Comparison of ENCODE assay signal across 8 cellular contexts in the genomic region with DNA sequence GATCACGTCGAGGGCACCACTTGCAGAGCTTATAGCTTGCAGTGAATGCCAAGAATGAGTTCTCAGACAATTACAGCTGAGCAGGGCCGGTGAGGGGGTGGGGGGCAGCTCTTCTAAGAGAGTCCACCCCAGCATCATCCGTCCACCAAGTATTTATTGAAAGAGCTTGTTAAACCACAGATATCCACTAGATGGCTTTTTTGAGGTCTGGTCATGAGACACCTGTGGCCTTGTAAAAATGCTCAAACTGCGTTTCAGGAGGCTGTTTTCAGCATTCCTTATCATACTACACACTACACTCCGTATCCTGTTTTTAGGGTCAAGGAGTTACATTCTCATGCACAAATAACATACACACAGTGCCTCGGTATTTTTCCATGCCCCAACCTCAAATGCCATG. TPM values are rescaled to one million over a fixed set of nuclear protein-coding genes. Genes with fewer than 3 reads are reported as not detected.
DNase-seq lines count a peak whose midpoint lies in the region; ATAC-seq and TF ChIP-seq lines count a peak whose summit lies in the region.

No MANE protein-coding gene starts in this region.

- no peaks in the 10 kb centered on the region; the same call in 1 of the 2 replicates for H3F3A ChIP-seq in OCI-LY1 (ENCODE audit: insufficient read depth, low read length)

- H3K36me3 ChIP-seq in OCI-LY1 (ENCODE audit: insufficient read depth, low read length) (peaks cover 64% of the 10 kb centered on the region), upper lobe of right lung (peaks cover 33% of the 10 kb centered on the region)

- CTCF ChIA-PET in CD4-positive, alpha-beta T cell (lab: Charles Lee) = no interaction called here

- H3K36me3 Mint-ChIP-seq in CD4-positive, alpha-beta T cell (ENCODE audit: low read depth) = peaks cover 95% of the 10 kb centered on the region

- no peaks in the 10 kb centered on the region for H3K9me2 ChIP-seq in OCI-LY1 (ENCODE audit: low read depth, low read length)

- peak; percentile 54 for ATAC-seq in Right ventricle myocardium superior (ENCODE audit: poor library complexity)
- no peak for ATAC-seq in upper lobe of right lung
- ATAC-seq in GM19328 (IDR thresholded peaks at IDR 0.05; ENCODE audit: unreplicated experiment) = no peak
- no peak for ATAC-seq in CD4-positive, alpha-beta T cell (ENCODE audit: poor library complexity)

- H3K9ac ChIP-seq in OCI-LY1 (ENCODE audit: low read length) = no peak overlapping the region

- no peak overlapping the region for H2AFZ ChIP-seq in OCI-LY1 (ENCODE audit: low read length)

- H3K4me3 Mint-ChIP-seq in CD4-positive, alpha-beta T cell = no peak overlapping the region

- H3K4me3 ChIP-seq in OCI-LY1 (ENCODE audit: low read depth, low read length, poor library complexity, severe bottlenecking) (no peak overlapping the region), fibroblast of villous mesenchyme (ENCODE audit: low read depth, low read length) (no peak overlapping the region), upper lobe of right lung (no peak overlapping the region)

- POLR2A ChIA-PET in CD4-positive, alpha-beta T cell (lab: Charles Lee) = no interaction called here

- no peak for DNase-seq in Right ventricle myocardium superior
- no peak for DNase-seq in cardiac septum (ENCODE audit: low spot score)
- DNase-seq in fibroblast of villous mesenchyme (ENCODE audit: low read depth) = peak; percentile 62
- no peak for DNase-seq in upper lobe of right lung
- no peak for DNase-seq in activated gamma-delta T cell (lab: John Stamatoyannopoulos, UW)
- no peak for DNase-seq in CD4-positive, alpha-beta T cell

- H3K9me3 ChIP-seq in OCI-LY1 (ENCODE audit: low read length) = no peaks in the 10 kb centered on the region
- H3K9me3 ChIP-seq in upper lobe of right lung = no peaks in the 10 kb centered on the region
- no peaks in the 10 kb centered on the region for H3K9me3 ChIP-seq in CD4-positive, alpha-beta T cell (ENCODE audit: control insufficient read depth, low read length)

- H4K20me1 ChIP-seq in OCI-LY1 (ENCODE audit: insufficient read depth, low read length) = no peaks in the 10 kb centered on the region

- no peaks in the 10 kb centered on the region for H3K4me1 Mint-ChIP-seq in CD4-positive, alpha-beta T cell (ENCODE audit: low read depth)

- no peak overlapping the region for H3K27ac ChIP-seq in OCI-LY1 (ENCODE audit: low read depth, low read length, poor library complexity, severe bottlenecking)
- no peak overlapping the region for H3K27ac ChIP-seq in upper lobe of right lung
- no peak overlapping the region for H3K27ac ChIP-seq in CD4-positive, alpha-beta T cell (ENCODE audit: low read depth, low read length)

- TF ChIP-seq CTCF in OCI-LY1 (IDR thresholded peaks at IDR 0.05; ENCODE audit: low read length) = peak; percentile 52; the same call in 1 of the 2 replicates
- TF ChIP-seq CTCF in fibroblast of villous mesenchyme (IDR thresholded peaks at IDR 0.05; ENCODE audit: insufficient read depth, low read depth, low read length) = peak; percentile 55
- peak; percentile 27 for TF ChIP-seq CTCF in upper lobe of right lung (IDR thresholded peaks at IDR 0.05)
- TF ChIP-seq CTCF in CD4-positive, alpha-beta T cell (IDR thresholded peaks at IDR 0.05) = no peak

- peaks cover 11% of the 10 kb centered on the region for H3K9me3 Mint-ChIP-seq in CD4-positive, alpha-beta T cell

- H3K27ac Mint-ChIP-seq in CD4-positive, alpha-beta T cell = no peak overlapping the region

- intact Hi-C loops in Right ventricle myocardium superior (cut with DNase I) = no loop called here
- intact Hi-C loops in cardiac septum (cut with DNase I) = no loop called here
- intact Hi-C loops in upper lobe of right lung (cut with DNase I) = no loop called here
- intact Hi-C loops in CD4-positive, alpha-beta T cell (cut with DNase I, micrococcal nuclease) = loop anchor here in 1 of 2 experiments (10.0 kb wide), 1 partner anchor 217 kb away; no protein-coding TSS in a partner anchor

- H3K4me1 ChIP-seq in OCI-LY1 (ENCODE audit: insufficient read depth, low read length, severe bottlenecking) (no peaks in the 10 kb centered on the region), upper lobe of right lung (no peaks in the 10 kb centered on the region)

- H3K4me2 ChIP-seq in OCI-LY1 (ENCODE audit: low read length) = no peak overlapping the region

- H3K27me3 ChIP-seq in OCI-LY1 (ENCODE audit: insufficient read depth, low read length) = no peaks in the 10 kb centered on the region
- H3K27me3 ChIP-seq in upper lobe of right lung = no peaks in the 10 kb centered on the region
- H3K27me3 ChIP-seq in CD4-positive, alpha-beta T cell (ENCODE audit: control insufficient read depth, insufficient read depth, low read length) = no peaks in the 10 kb centered on the region

- H3K79me2 ChIP-seq in OCI-LY1 (ENCODE audit: insufficient read depth, low read length) = no peaks in the 10 kb centered on the region

- no peaks in the 10 kb centered on the region for H3K27me3 Mint-ChIP-seq in CD4-positive, alpha-beta T cell

RNA-seq across cellular contexts. Expression of gene DNAJC10, which starts 51.5 kb away (rescaled TPM):
- total RNA-seq in Right ventricle myocardium superior (60.4 TPM), cardiac septum (47.2 TPM), fibroblast of villous mesenchyme (104 and 116 TPM in 2 replicates), upper lobe of right lung (79.9 TPM)
- total RNA-seq in CD4-positive, alpha-beta T cell = 10 to 100 TPM; 34.0 to 34.1 TPM
